In genomic region chr6:132797975-132798819, GRCh38 we compare ENCODE assay signal across 8 cellular contexts. TPM values are rescaled to one million over a fixed set of nuclear protein-coding genes. Genes with fewer than 3 reads are reported as not detected.
DNase-seq lines count a peak whose midpoint lies in the region; ATAC-seq, FAIRE-seq and TF ChIP-seq lines count a peak whose summit lies in the region.

TSS of gene SLC18B1 (minus strand) at chr6:132798637. CDS start at chr6:132798456, 181 bp downstream.

- no peaks in the 10 kb centered on the region for H4K20me1 ChIP-seq in BLaER1 treated with 17β-estradiol and CSF1 and Interleukin-3, amounts not matched to agents 10 nM and 100 nM

- no peaks in the 10 kb centered on the region for H3K4me1 Mint-ChIP-seq in glutamatergic neuron (ENCODE audit: low read depth, unreplicated experiment)

- no peaks in the 10 kb centered on the region for H3K27me3 ChIP-seq in BLaER1 treated with 17β-estradiol and CSF1 and Interleukin-3, amounts not matched to agents 10 nM and 100 nM

- no peaks in the 10 kb centered on the region for H3K9me3 Mint-ChIP-seq in activated naive CD4-positive, alpha-beta T cell treated with anti-CD3 and anti-CD28 coated beads, Interleukin-2, amount 50 U/mL, for 72 hours
- no peaks in the 10 kb centered on the region for H3K9me3 Mint-ChIP-seq in glutamatergic neuron (ENCODE audit: unreplicated experiment)

- POLR2A ChIA-PET in RWPE1 (lab: Yijun Ruan, JAX; ENCODE audit: low non-redundant PET), result no interaction called here

- H3K27ac ChIP-seq in BLaER1 treated with 17β-estradiol and CSF1 and Interleukin-3, amounts not matched to agents 10 nM and 100 nM, result peak within 1 kb of the TSS in 10 of 11 experiments; percentile 64 to 90 (median 80); a peak in 21 of 22 replicates
- no peak within 1 kb of the TSS for H3K27ac ChIP-seq in RWPE1

- peak within 1 kb of the TSS in 2 of 11 experiments; percentile 79 to 83; a peak in 9 of 22 replicates for H3K4me2 ChIP-seq in BLaER1 treated with 17β-estradiol and CSF1 and Interleukin-3, amounts not matched to agents 10 nM and 100 nM

- no peaks in the 10 kb centered on the region for H3K27me3 Mint-ChIP-seq in glutamatergic neuron (ENCODE audit: unreplicated experiment)

- no peak for TF ChIP-seq CTCF in RWPE1 (conservative IDR thresholded peaks at IDR 0.05; ENCODE audit: low read depth)
- no peak for TF ChIP-seq CTCF in glutamatergic neuron (IDR thresholded peaks at IDR 0.05; ENCODE audit: partially characterized antibody, unreplicated experiment)

- DNase-seq in RWPE1 (ENCODE audit: low spot score) (peak; percentile 60), glutamatergic neuron (peak; percentile 52), nucleus accumbens (lab: John Stamatoyannopoulos, UW) (peak in 55 of 56 donors; percentile 9 to 82 (median 50)), RCC 7860 (ENCODE audit: low spot score) (no peak)
- DNase-seq in activated naive CD4-positive, alpha-beta T cell treated with anti-CD3 and anti-CD28 coated beads, Interleukin-2, amount 50 U/mL, for 72 hours (ENCODE audit: low spot score in 2 of 2), result peak; percentile 53 to 73

- H3K9me3 ChIP-seq in BLaER1 treated with 17β-estradiol and CSF1 and Interleukin-3, amounts not matched to agents 10 nM and 100 nM (replicated peaks in 1 of 11), result peaks cover 0 to 9% (median 6%) of the 10 kb centered on the region in 11 experiments; a peak in 7 of 22 replicates

- H3K4me1 ChIP-seq in BLaER1 treated with 17β-estradiol and CSF1 and Interleukin-3, amounts not matched to agents 10 nM and 100 nM, result peaks cover 0 to 41% (median 3%) of the 10 kb centered on the region in 10 experiments; a peak in 8 of 20 replicates

- peak within 1 kb of the TSS in 10 of 11 experiments; percentile 77 to 88 (median 85); a peak in 21 of 22 replicates for H3K9ac ChIP-seq in BLaER1 treated with 17β-estradiol and CSF1 and Interleukin-3, amounts not matched to agents 10 nM and 100 nM

- ATAC-seq in GM19023 (IDR thresholded peaks at IDR 0.05; ENCODE audit: unreplicated experiment), result peak; percentile 53
- peak; percentile 43 for ATAC-seq in HG03108 (IDR thresholded peaks at IDR 0.05; ENCODE audit: unreplicated experiment)
- ATAC-seq in activated naive CD4-positive, alpha-beta T cell treated with anti-CD3 and anti-CD28 coated beads, Interleukin-2, amount 50 U/mL, for 72 hours, result peak; percentile 76 to 81

- FAIRE-seq in RCC 7860 (lab: Jason Lieb, UNC), result no peak

- peaks cover 0 to 28% (median 6%) of the 10 kb centered on the region in 11 experiments; a peak in 11 of 22 replicates for H3K36me3 ChIP-seq in BLaER1 treated with 17β-estradiol and CSF1 and Interleukin-3, amounts not matched to agents 10 nM and 100 nM

- CTCF ChIA-PET in RWPE1 (lab: Yijun Ruan, JAX), result interaction anchor here (0.6 to 1.7 kb wide), 17 partner anchors 10 to 589 kb away, joined by 3 to 9 read pairs (median 3); partner anchors contain the start of gene STX7

- peak within 1 kb of the TSS in 9 of 10 experiments; percentile 74 to 89 (median 78) for H3K4me3 ChIP-seq in BLaER1 treated with 17β-estradiol and CSF1 and Interleukin-3, amounts not matched to agents 10 nM and 100 nM

- H3K4me3 Mint-ChIP-seq in glutamatergic neuron (ENCODE audit: unreplicated experiment), result peak within 1 kb of the TSS; percentile 85

- peaks cover 0 to 12% of the 10 kb centered on the region in 2 donors for H3K36me3 Mint-ChIP-seq in activated naive CD4-positive, alpha-beta T cell treated with anti-CD3 and anti-CD28 coated beads, Interleukin-2, amount 50 U/mL, for 72 hours
- no peaks in the 10 kb centered on the region for H3K36me3 Mint-ChIP-seq in glutamatergic neuron (ENCODE audit: unreplicated experiment)

- H3K27ac Mint-ChIP-seq in activated naive CD4-positive, alpha-beta T cell treated with anti-CD3 and anti-CD28 coated beads, Interleukin-2, amount 50 U/mL, for 72 hours, result peak within 1 kb of the TSS in 1 of 2 donors; percentile 81
- H3K27ac Mint-ChIP-seq in glutamatergic neuron (ENCODE audit: unreplicated experiment), result no peak within 1 kb of the TSS

RNA-seq across cellular contexts. Expression of gene SLC18B1, which starts in this region (rescaled TPM):
- 1 to 10 TPM; 6.3 to 9.4 TPM for total RNA-seq in activated naive CD4-positive, alpha-beta T cell treated with anti-CD3 and anti-CD28 coated beads, Interleukin-2, amount 50 U/mL, for 72 hours
- total RNA-seq in glutamatergic neuron (ENCODE audit: unreplicated experiment), result 5.8 TPM
